9 cellular contexts compared by ENCODE assay signal in the genomic region with DNA sequence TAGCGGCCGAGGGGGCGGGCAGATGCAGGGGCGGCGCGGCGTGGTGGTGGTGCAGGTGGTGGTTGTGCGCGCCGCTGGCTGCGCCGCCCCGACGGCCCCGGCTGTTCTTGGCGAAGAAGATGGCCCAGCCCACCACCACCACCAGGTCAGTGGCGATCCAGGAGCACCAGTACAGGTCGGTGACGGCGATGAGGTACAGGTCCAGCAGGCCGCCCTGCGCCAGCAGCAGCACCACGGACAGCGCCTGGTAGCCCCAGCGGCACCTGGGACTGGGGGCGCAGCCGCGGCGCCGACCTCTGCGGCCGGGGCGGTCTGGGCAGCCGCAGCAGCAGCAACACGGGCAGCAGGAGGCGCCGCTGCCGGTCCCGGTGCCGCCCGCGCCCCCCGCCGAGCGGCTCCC. TPM values are rescaled to one million over a fixed set of nuclear protein-coding genes. Genes with fewer than 3 reads are reported as not detected.
DNase-seq lines count a peak whose midpoint lies in the region; ATAC-seq, FAIRE-seq and TF ChIP-seq lines count a peak whose summit lies in the region.
"Had no signal": no experiment of that assay in that cellular context is flagged by ENCODE, and none has a peak within 500 bp of the region (broad histone marks: within the 10 kb centered on the region; RNA-seq: fewer than 3 reads in every experiment).

No MANE protein-coding gene starts in this region.

- POLR2A ChIA-PET in GM12878 (lab: Charles Lee) = no interaction called here

- no peak overlapping the region for H3K9ac ChIP-seq in GM12878 (ENCODE audit: control insufficient read depth, insufficient read depth, low read length)
- H3K9ac ChIP-seq: KMS-11 had no signal

- H3K4me1 ChIP-seq in GM12878 (ENCODE audit: control insufficient read depth, insufficient read depth, low read length) = peaks cover 18% of the 10 kb centered on the region

- WGBS in GM12878 (ENCODE audit: insufficient coverage, insufficient replicate concordance, low lambda C conversion rate, missing lambda C conversion rate) = 23% methylated on average over 41 of the region's 45 CpGs

- RAD21 ChIA-PET in GM12878 (lab: Charles Lee; ENCODE audit: unreplicated experiment) = no interaction called here

- no peak for TF ChIP-seq POLR2A in GM12878 (IDR thresholded peaks at IDR 0.05; ENCODE audit: low read depth, low read length)

- no peak for TF ChIP-seq CTCF in GM12878 (IDR thresholded peaks at IDR 0.05 in 2 of 3, conservative IDR thresholded peaks at IDR 0.05 in 1 of 3; ENCODE audit: control insufficient read depth in 2 of 3, extremely low read depth in 1 of 3, insufficient read depth in 1 of 3, low read depth in 3 of 3, low read length in 3 of 3)

- SMC1A ChIA-PET in GM12878 (lab: Charles Lee; ENCODE audit: uncharacterized antibody, unreplicated experiment) = no interaction called here

- H3K9me3 ChIP-seq in GM12878 (replicated peaks; ENCODE audit: control insufficient read depth, insufficient read depth, low read length) = no peaks in the 10 kb centered on the region

- H3K27ac ChIP-seq in GM12878 (ENCODE audit: control insufficient read depth, insufficient read depth) = no peak overlapping the region
- H3K27ac ChIP-seq: KMS-11 had no signal

- H3K4me2 ChIP-seq in GM12878 (ENCODE audit: control insufficient read depth, insufficient read depth) = no peak overlapping the region; the same call in 1 of the 2 replicates
- H3K4me2 ChIP-seq: KMS-11 had no signal

- H3K4me3 ChIP-seq in GM12878 = no peak overlapping the region

- peak; percentile 50 for ATAC-seq in GM19463 (IDR thresholded peaks at IDR 0.05; ENCODE audit: unreplicated experiment)
- ATAC-seq in GM12878 = peak; percentile 53
- ATAC-seq in HG03432 (IDR thresholded peaks at IDR 0.05; ENCODE audit: unreplicated experiment) = no peak

- no peaks in the 10 kb centered on the region for H3K79me2 ChIP-seq in GM12878 (ENCODE audit: control insufficient read depth, insufficient read depth, low read length)

- TF ChIP-seq RAD21 in GM12878 (IDR thresholded peaks at IDR 0.05; ENCODE audit: insufficient read depth, low read depth, low read length) = no peak

- in situ Hi-C loops in GM12878 (cut with MboI) = no loop called here

- H4K20me1 ChIP-seq in GM12878 (ENCODE audit: control insufficient read depth, insufficient read depth) = peaks cover 4% of the 10 kb centered on the region; the same call in 1 of the 2 replicates

- DNase-seq in T-helper 1 cell = peak; percentile 27 to 55 (median 41)
- no peak for DNase-seq in GM12878 (ENCODE audit: low read depth, low spot score)
- peak; percentile 11 for DNase-seq in kidney glomerular epithelial cell (lab: John Stamatoyannopoulos, UW)
- DNase-seq in stimulated activated CD8-positive, alpha-beta memory T cell treated with anti-CD3 and anti-CD28 coated beads, Interleukin-12 subunit alpha, Interleukin-12 subunit beta, amount 100 ng/mL, for 1 hour (ENCODE audit: low read depth) = peak; percentile 32
- no peak for DNase-seq in NCI-H510A treated with DMSO at 0.1 percent for 48 hours (lab: John Stamatoyannopoulos, UW)
- no peak for DNase-seq in Ammon's horn (ENCODE audit: low spot score)

- peaks cover 4 to 10% of the 10 kb centered on the region in 2 experiments for H3K27me3 ChIP-seq in GM12878 (replicated peaks in 1 of 2; ENCODE audit: control insufficient read depth in 2 of 2, insufficient read depth in 2 of 2, low read length in 1 of 2)

- intact Hi-C loops in GM12878 (cut with micrococcal nuclease; ENCODE audit: unreplicated experiment) = no loop called here

- FAIRE-seq in GM12878 (lab: Jason Lieb, UNC) = no peak

- CTCF ChIA-PET in GM12878 (lab: Yijun Ruan, JAX) = no interaction called here

- no peak for TF ChIP-seq EP300 in GM12878 (IDR thresholded peaks at IDR 0.05; ENCODE audit: borderline replicate concordance in 1 of 2, control insufficient read depth in 1 of 2, low read depth in 2 of 2, low read length in 2 of 2)

- H3K36me3 ChIP-seq in GM12878 (ENCODE audit: control insufficient read depth in 2 of 2, insufficient read depth in 2 of 2, low read length in 1 of 2) = no peaks in the 10 kb centered on the region

- no peak overlapping the region for H2AFZ ChIP-seq in GM12878 (ENCODE audit: control insufficient read depth, low read depth, low read length)

- no TSS peak for BruUV-seq in GM12878 (replicated peaks; lab: Mats Ljungman, UMichigan)

TF ChIP-seq in GM12878, 131 proteins besides CTCF, POLR2A, EP300 and RAD21 (continues in another document):
- TF ChIP-seq YY1 (IDR thresholded peaks at IDR 0.05; ENCODE audit: low read depth, low read length) = 0 out of 2 replicates have a peak, but pooled peaks have one; percentile 15

RNA-seq across cellular contexts. Expression of a gene that starts 0.9 kb away (rescaled TPM):
- total RNA-seq in GM12878 (2013; cell fraction: nucleolus; rRNA removed) = 0.10 and 0.12 TPM in 2 replicates
- total RNA-seq in GM12878 (2014; rRNA removed) (0.05 TPM in 1 of 2 replicates, not detected in the other), GM12878 (2014; rRNA removed; fragmentation: Illumina TruSeq; extraction: Trizol) (0.04 TPM in 1 of 2 replicates, not detected in the other), GM12878 (2021) (0.08 and 0.10 TPM in 2 replicates)
- not detected for polyA plus RNA-seq in GM12878 (2011; ENCODE audit: low read depth)
- polyA plus RNA-seq in GM12878 (2011; rRNA removed) (not detected in 2 replicates), GM12878 (2014; fragmentation: Illumina TruSeq; extraction: Trizol) (0.06 and 0.13 TPM in 2 replicates), GM12878 (2014; fragmentation: Nextera tagmentation; extraction: Ambion mirVana) (under 1 TPM in 1 of 2 experiments, not detected in 1; 0.02 TPM), GM12878 (2014; rRNA removed) (0.04 and 0.10 TPM in 2 replicates), GM12878 (2016; fragmentation: Nextera tagmentation; extraction: Ambion mirVana) (not detected)
- polyA plus RNA-seq in GM12878 (2011; cell fraction: cytosol; rRNA removed) = 0.07 TPM in 1 of 2 replicates, not detected in the other
- 0.10 and 0.13 TPM in 2 replicates for polyA plus RNA-seq in GM12878 (2011; cell fraction: nucleus; rRNA removed)
- 0.03 and 0.04 TPM in 2 replicates for polyA plus RNA-seq in GM12878 (2012)
- not detected in 2 replicates for polyA minus RNA-seq in GM12878 (2011; rRNA and poly(A)+ RNA removed)
- not detected in 2 replicates for polyA minus RNA-seq in GM12878 (2011; cell fraction: cytosol; rRNA and poly(A)+ RNA removed)
- polyA minus RNA-seq in GM12878 (2011; cell fraction: nucleus; rRNA and poly(A)+ RNA removed) = 0.10 TPM in 1 of 2 replicates, not detected in the other

RNA-seq across cellular contexts. Expression of a gene that starts 35.5 kb away (rescaled TPM):
- total RNA-seq in GM12878 (2013; cell fraction: nucleolus; rRNA removed) = 22.3 and 23.4 TPM in 2 replicates
- 3.8 and 4.2 TPM in 2 replicates for total RNA-seq in GM12878 (2014; rRNA removed)
- 3.0 and 3.1 TPM in 2 replicates for total RNA-seq in GM12878 (2014; rRNA removed; fragmentation: Illumina TruSeq; extraction: Trizol)
- 9.4 and 10.2 TPM in 2 replicates for total RNA-seq in GM12878 (2021)
- polyA plus RNA-seq in GM12878 (2011; ENCODE audit: low read depth) = 3.0 TPM
- polyA plus RNA-seq in GM12878 (2011; rRNA removed) = 5.9 and 9.9 TPM in 2 replicates
- 9.3 and 11.0 TPM in 2 replicates for polyA plus RNA-seq in GM12878 (2011; cell fraction: cytosol; rRNA removed)
- polyA plus RNA-seq in GM12878 (2011; cell fraction: nucleus; rRNA removed) = 10.5 and 11.5 TPM in 2 replicates
- 5.1 and 5.8 TPM in 2 replicates for polyA plus RNA-seq in GM12878 (2012)
- polyA plus RNA-seq in GM12878 (2014; fragmentation: Illumina TruSeq; extraction: Trizol) = 3.8 and 5.1 TPM in 2 replicates
- under 1 TPM; 0.71 to 0.75 TPM for polyA plus RNA-seq in GM12878 (2014; fragmentation: Nextera tagmentation; extraction: Ambion mirVana)
- 4.1 and 4.7 TPM in 2 replicates for polyA plus RNA-seq in GM12878 (2014; rRNA removed)
- polyA plus RNA-seq in GM12878 (2016; fragmentation: Nextera tagmentation; extraction: Ambion mirVana) = 1 to 10 TPM; 6.4 to 9.7 TPM
- polyA minus RNA-seq in GM12878 (2011; rRNA and poly(A)+ RNA removed) = 11.2 and 13.5 TPM in 2 replicates
- polyA minus RNA-seq in GM12878 (2011; cell fraction: cytosol; rRNA and poly(A)+ RNA removed) = 3.1 and 3.5 TPM in 2 replicates
- polyA minus RNA-seq in GM12878 (2011; cell fraction: nucleus; rRNA and poly(A)+ RNA removed) = 7.9 and 11.6 TPM in 2 replicates

RNA-seq across cellular contexts. Expression of a gene that starts 38.8 kb away (rescaled TPM):
- 56.3 and 58.2 TPM in 2 replicates for total RNA-seq in GM12878 (2013; cell fraction: nucleolus; rRNA removed)
- total RNA-seq in GM12878 (2014; rRNA removed) (47.8 and 54.1 TPM in 2 replicates), GM12878 (2014; rRNA removed; fragmentation: Illumina TruSeq; extraction: Trizol) (25.8 and 27.1 TPM in 2 replicates), GM12878 (2021) (46.4 and 47.0 TPM in 2 replicates)
- polyA plus RNA-seq in GM12878 (2011; ENCODE audit: low read depth) = 24.2 TPM
- polyA plus RNA-seq in GM12878 (2011; rRNA removed) (45.2 and 67.4 TPM in 2 replicates), GM12878 (2014; fragmentation: Illumina TruSeq; extraction: Trizol) (8.9 and 27.4 TPM in 2 replicates), GM12878 (2014; fragmentation: Nextera tagmentation; extraction: Ambion mirVana) (1 to 10 TPM; 1.7 to 7.7 TPM), GM12878 (2014; rRNA removed) (51.9 and 52.8 TPM in 2 replicates), GM12878 (2016; fragmentation: Nextera tagmentation; extraction: Ambion mirVana) (10 to 100 TPM; 67.3 to 68.0 TPM)
- polyA plus RNA-seq in GM12878 (2011; cell fraction: cytosol; rRNA removed) = 116 and 117 TPM in 2 replicates
- polyA plus RNA-seq in GM12878 (2011; cell fraction: nucleus; rRNA removed) = 86.4 and 97.9 TPM in 2 replicates
- polyA plus RNA-seq in GM12878 (2012) = 34.6 and 42.2 TPM in 2 replicates
- 30.0 and 58.2 TPM in 2 replicates for polyA minus RNA-seq in GM12878 (2011; rRNA and poly(A)+ RNA removed)
- 19.0 and 20.8 TPM in 2 replicates for polyA minus RNA-seq in GM12878 (2011; cell fraction: cytosol; rRNA and poly(A)+ RNA removed)
- polyA minus RNA-seq in GM12878 (2011; cell fraction: nucleus; rRNA and poly(A)+ RNA removed) = 27.0 and 38.5 TPM in 2 replicates

Comparison
In these comparisons a context has a peak if more than half of its experiments do, and no peak if none do; other contexts are left out.
1. DNase-seq: peak in T-helper 1 cell (5 of 5), kidney glomerular epithelial cell (single experiment) and stimulated activated CD8-positive, alpha-beta memory T cell treated with anti-CD3 and anti-CD28 coated beads, Interleukin-12 subunit alpha, Interleukin-12 subunit beta, amount 100 ng/mL, for 1 hour (single experiment); none in GM12878 (single experiment), NCI-H510A treated with DMSO at 0.1 percent for 48 hours (single experiment) and Ammon's horn (single experiment).